17 cellular contexts compared by ENCODE assay signal in genomic region chr1:156062189-156062588, GRCh38. TPM values are rescaled to one million over a fixed set of nuclear protein-coding genes. Genes with fewer than 3 reads are reported as not detected.
DNase-seq lines count a peak whose midpoint lies in the region; ATAC-seq, FAIRE-seq and TF ChIP-seq lines count a peak whose summit lies in the region.
"Had no signal": no experiment of that assay in that cellular context is flagged by ENCODE, and none has a peak within 500 bp of the region (broad histone marks: within the 10 kb centered on the region; RNA-seq: fewer than 3 reads in every experiment).

No MANE protein-coding gene starts in this region.

- 62% methylated on average over 3 of the region's 3 CpGs for WGBS in SK-N-SH (ENCODE audit: low lambda C conversion rate)
- WGBS in mesendoderm (ENCODE audit: extremely low coverage, insufficient coverage, low lambda C conversion rate), result no CpG with 5 or more reads among the region's 3 CpGs
- 83% methylated on average over 3 of the region's 3 CpGs for WGBS in urinary bladder
- 43 to 54% methylated on average over 3 of the region's 3 CpGs for WGBS in lower leg skin, 2 donors

- TF ChIP-seq POLR2A in lower leg skin (IDR thresholded peaks at IDR 0.05), result no peak

- H2AK5ac ChIP-seq in mesendoderm (ENCODE audit: low read length), result peak overlapping the region; percentile 75

- H3K9me2 ChIP-seq in SK-N-SH, result no peaks in the 10 kb centered on the region

- POLR2A ChIA-PET in SK-N-SH (lab: Yijun Ruan, JAX), result no interaction called here

- no peak overlapping the region for H3K4ac ChIP-seq in mesendoderm (ENCODE audit: low read depth, low read length)

- peaks cover under 1% of the 10 kb centered on the region for H3K79me1 ChIP-seq in mesendoderm (ENCODE audit: low read length)

- peak; percentile 63 for ATAC-seq in SK-N-SH treated with all-trans-retinoic acid at 6 μM for 48 hours
- ATAC-seq: right cardiac atrium; stimulated activated memory B cell treated with anti-CD40 and anti-IgM and Interleukin-4, amounts not matched to agents 10 μg/mL and 1 μg/mL and 100 μg/mL, for 72 hours had no signal

- no peak overlapping the region for H3K4me3 ChIP-seq in SK-N-SH (ENCODE audit: low read depth in 2 of 2, low read length in 1 of 2)
- peak overlapping the region; percentile 48 for H3K4me3 ChIP-seq in colonic mucosa
- no peak overlapping the region for H3K4me3 ChIP-seq in mesendoderm (ENCODE audit: low read length)
- no peak overlapping the region for H3K4me3 ChIP-seq in urinary bladder (ENCODE audit: low read depth, low read length)
- H3K4me3 ChIP-seq in lower leg skin (ENCODE audit: low read depth, poor library complexity, severe bottlenecking), result no peak overlapping the region

- peaks cover 6% of the 10 kb centered on the region for H3F3A ChIP-seq in SK-N-SH (replicated peaks; ENCODE audit: insufficient read depth)

- H3K36me3 ChIP-seq in SK-N-SH (replicated peaks in 1 of 2; ENCODE audit: control insufficient read depth in 1 of 2, insufficient read depth in 2 of 2, low read length in 1 of 2) (peaks cover 2 to 12% of the 10 kb centered on the region in 2 experiments), colonic mucosa (no peaks in the 10 kb centered on the region), mesendoderm (ENCODE audit: control insufficient read depth, insufficient read depth, low read length) (no peaks in the 10 kb centered on the region), urinary bladder (ENCODE audit: insufficient read depth) (no peaks in the 10 kb centered on the region)

- H3K18ac ChIP-seq in mesendoderm (ENCODE audit: low read length), result peak overlapping the region; percentile 64

- DNase-seq in SK-N-SH (no peak), colonic mucosa (peak; percentile 81), mesendoderm (no peak), frontal cortex (ENCODE audit: low spot score in 2 of 2) (no peak), hepatic stellate cell (ENCODE audit: low spot score) (no peak), lower leg skin (ENCODE audit: low spot score in 2 of 2) (no peak)
- DNase-seq: 8988T; activated CD4-positive, alpha-beta T cell treated with anti-CD3 and anti-CD28 coated beads for 48 hours; dermis blood vessel endothelial cell; GOT3; Karpas-422; NCI-H1930 had no signal

- H4K8ac ChIP-seq in mesendoderm (ENCODE audit: low read depth, low read length), result no peak overlapping the region

- H4K20me1 ChIP-seq in SK-N-SH (ENCODE audit: insufficient read depth), result no peaks in the 10 kb centered on the region

- H3K27ac ChIP-seq in SK-N-SH (ENCODE audit: low read depth in 2 of 2, low read length in 1 of 2), result no peak overlapping the region
- peak overlapping the region; percentile 84 for H3K27ac ChIP-seq in colonic mucosa
- peak overlapping the region; percentile 22 for H3K27ac ChIP-seq in mesendoderm (ENCODE audit: low read depth, low read length)
- H3K27ac ChIP-seq in urinary bladder (ENCODE audit: low read depth), result peak overlapping the region; percentile 43

- H3K23ac ChIP-seq in mesendoderm (ENCODE audit: low read length), result peak overlapping the region; percentile 56

- H2BK5ac ChIP-seq in mesendoderm (ENCODE audit: low read length), result peak overlapping the region; percentile 43

- intact Hi-C loops in colonic mucosa (cut with DNase I) (no loop called here), lower leg skin (cut with DNase I; ENCODE audit: low total_unique reads) (loop anchor here (5.0 kb wide), 1 partner anchor 1280 kb away; no protein-coding TSS in a partner anchor)

- peak overlapping the region; percentile 76 for H2BK15ac ChIP-seq in mesendoderm (replicated peaks; ENCODE audit: low read depth)

- H4K5ac ChIP-seq in mesendoderm (ENCODE audit: low read length), result no peak overlapping the region

- H3K56ac ChIP-seq in mesendoderm (ENCODE audit: low read length), result peak overlapping the region; percentile 73

- no peak overlapping the region for H2BK120ac ChIP-seq in mesendoderm (ENCODE audit: low read depth, low read length)

- TF ChIP-seq CTCF in SK-N-SH (IDR thresholded peaks at IDR 0.05) (no peak), colonic mucosa (IDR thresholded peaks at IDR 0.05) (no peak), lower leg skin (IDR thresholded peaks at IDR 0.05) (no peak)

- H2AFZ ChIP-seq in SK-N-SH (ENCODE audit: low read depth), result no peak overlapping the region

- H3K9ac ChIP-seq in SK-N-SH (no peak overlapping the region), colonic mucosa (ENCODE audit: low read depth in 2 of 2, low read length in 2 of 2) (peak overlapping the region; percentile 38 to 82), mesendoderm (ENCODE audit: low read length) (peak overlapping the region; percentile 3)

- no peaks in the 10 kb centered on the region for H3K79me2 ChIP-seq in SK-N-SH (ENCODE audit: insufficient read depth)
- H3K79me2 ChIP-seq in mesendoderm (ENCODE audit: control insufficient read depth, insufficient read depth, low read length), result peaks cover 3% of the 10 kb centered on the region

- H3K4me2 ChIP-seq in SK-N-SH (no peak overlapping the region), mesendoderm (ENCODE audit: low read length) (no peak overlapping the region)

- CTCF ChIA-PET in SK-N-SH (lab: Yijun Ruan, JAX), result interaction anchor here (1.0 to 5.0 kb wide), 3 partner anchors 9 to 37 kb away, joined by 3 to 45 read pairs (median 3); partner anchors contain the start of genes MEX3A and UBQLN4

- H3K27me3 ChIP-seq in SK-N-SH (ENCODE audit: insufficient read depth) (no peaks in the 10 kb centered on the region), colonic mucosa (no peaks in the 10 kb centered on the region), mesendoderm (ENCODE audit: insufficient read depth, low read length, poor library complexity) (no peaks in the 10 kb centered on the region)

- H3K4me1 ChIP-seq in SK-N-SH (ENCODE audit: control insufficient read depth in 1 of 2, insufficient read depth in 2 of 2, low read depth in 1 of 2, low read length in 1 of 2) (peaks cover 0 to 8% of the 10 kb centered on the region in 2 experiments; a peak in 2 of 4 replicates), colonic mucosa (no peaks in the 10 kb centered on the region), mesendoderm (ENCODE audit: control insufficient read depth, low read depth, low read length) (peaks cover 5% of the 10 kb centered on the region), urinary bladder (ENCODE audit: insufficient read depth) (no peaks in the 10 kb centered on the region)

- H3K9me3 ChIP-seq in SK-N-SH, result no peaks in the 10 kb centered on the region
- no peaks in the 10 kb centered on the region for H3K9me3 ChIP-seq in colonic mucosa

- no peak for FAIRE-seq in frontal cortex (lab: Jason Lieb, UNC)

- no peak for TF ChIP-seq EP300 in SK-N-SH (IDR thresholded peaks at IDR 0.05; ENCODE audit: borderline replicate concordance in 1 of 2, low read depth in 1 of 2, low read length in 1 of 2)

- TF ChIP-seq RAD21 in SK-N-SH (IDR thresholded peaks at IDR 0.05; ENCODE audit: low read length), result no peak

TF ChIP-seq in SK-N-SH treated with all-trans-retinoic acid at 6 μM for 48 hours, 23 proteins besides CTCF, POLR2A, EP300 and RAD21 (continues in another document):
- TF ChIP-seq ESRRG (CRISPR knock-in tag; IDR thresholded peaks at IDR 0.05), result no peak

RNA-seq across cellular contexts. Expression of gene RAB25, which starts 1.2 kb away (rescaled TPM):
- not detected in 2 replicates for polyA plus RNA-seq in SK-N-SH (2012; rRNA removed)
- 0.17 TPM in 1 of 2 replicates, not detected in the other for polyA plus RNA-seq in SK-N-SH (2012; cell fraction: cytosol; rRNA removed)
- polyA plus RNA-seq in SK-N-SH (2012; cell fraction: nucleus; rRNA removed), result 0.17 and 0.33 TPM in 2 replicates
- total RNA-seq in colonic mucosa, result 100 to 1,000 TPM; 213 TPM
- 49.9 TPM for polyA plus RNA-seq in mesendoderm (2013, experiment 1 of 2)
- polyA plus RNA-seq in mesendoderm (2013, experiment 2 of 2), result 48.3 TPM
- 11.9 TPM for total RNA-seq in urinary bladder
- 28.2 TPM for polyA plus RNA-seq in urinary bladder
- total RNA-seq in frontal cortex, result not detected
- 100 to 1,000 TPM; 211 to 281 (median 251) TPM for total RNA-seq in lower leg skin
- total RNA-seq: dermis blood vessel endothelial cell; right cardiac atrium; T-helper 2 cell treated with Interferon-gamma antibody and Interleukin-4, amounts not matched to agents 100 ng/mL and 5 ng/mL, for 36 hours had no signal

RNA-seq across cellular contexts. Expression of gene LAMTOR2, which starts 7.6 kb away (rescaled TPM):
- polyA plus RNA-seq in SK-N-SH (2012; rRNA removed) (184 and 230 TPM in 2 replicates), urinary bladder (91.1 TPM)
- 164 and 185 TPM in 2 replicates for polyA plus RNA-seq in SK-N-SH (2012; cell fraction: cytosol; rRNA removed)
- 55.1 and 103 TPM in 2 replicates for polyA plus RNA-seq in SK-N-SH (2012; cell fraction: nucleus; rRNA removed)
- total RNA-seq in colonic mucosa (10 to 100 TPM; 69.4 to 83.9 TPM), urinary bladder (28.9 TPM), frontal cortex (36.3 TPM), lower leg skin (10 to 100 TPM; 41.8 to 64.5 (median 47.4) TPM)
- 58.6 TPM for polyA plus RNA-seq in mesendoderm (2013, experiment 1 of 2)
- 51.9 TPM for polyA plus RNA-seq in mesendoderm (2013, experiment 2 of 2)

RNA-seq across cellular contexts. Expression of gene UBQLN4, which starts 8.6 kb away (rescaled TPM):
- polyA plus RNA-seq in SK-N-SH (2012; rRNA removed), result 37.0 and 45.6 TPM in 2 replicates
- polyA plus RNA-seq in SK-N-SH (2012; cell fraction: cytosol; rRNA removed), result 24.8 and 32.5 TPM in 2 replicates
- polyA plus RNA-seq in SK-N-SH (2012; cell fraction: nucleus; rRNA removed), result 62.8 and 69.2 TPM in 2 replicates
- total RNA-seq in colonic mucosa, result 10 to 100 TPM; 23.2 to 43.4 TPM
- polyA plus RNA-seq in mesendoderm (2013, experiment 1 of 2), result 31.9 TPM
- polyA plus RNA-seq in mesendoderm (2013, experiment 2 of 2), result 31.5 TPM
- total RNA-seq in urinary bladder, result 13.2 TPM
- polyA plus RNA-seq in urinary bladder, result 30.3 TPM
- total RNA-seq in frontal cortex, result 28.5 TPM
- total RNA-seq in lower leg skin, result 10 to 100 TPM; 19.8 to 31.0 (median 26.9) TPM

RNA-seq across cellular contexts. Expression of gene MEX3A, which starts 20.1 kb away (rescaled TPM):
- polyA plus RNA-seq in SK-N-SH (2012; rRNA removed) (15.1 and 16.2 TPM in 2 replicates), urinary bladder (0.76 TPM)
- polyA plus RNA-seq in SK-N-SH (2012; cell fraction: cytosol; rRNA removed), result 8.7 and 14.2 TPM in 2 replicates
- 23.2 and 26.8 TPM in 2 replicates for polyA plus RNA-seq in SK-N-SH (2012; cell fraction: nucleus; rRNA removed)
- total RNA-seq in colonic mucosa (1 to 10 TPM; 1.6 to 3.7 TPM), urinary bladder (7.2 TPM), frontal cortex (43.2 TPM), lower leg skin (1 to 10 TPM in 1 of 4 donors, under 1 TPM in 3; 0.21 to 1.1 (median 0.67) TPM)
- 44.2 TPM for polyA plus RNA-seq in mesendoderm (2013, experiment 1 of 2)
- polyA plus RNA-seq in mesendoderm (2013, experiment 2 of 2), result 43.0 TPM

RNA-seq across cellular contexts. Expression of gene SSR2, which starts 41.4 kb away (rescaled TPM):
- 1,136 and 1,763 TPM in 2 replicates for polyA plus RNA-seq in SK-N-SH (2012; rRNA removed)
- 1,047 and 1,419 TPM in 2 replicates for polyA plus RNA-seq in SK-N-SH (2012; cell fraction: cytosol; rRNA removed)
- polyA plus RNA-seq in SK-N-SH (2012; cell fraction: nucleus; rRNA removed), result 443 and 564 TPM in 2 replicates
- total RNA-seq in colonic mucosa, result 100 to 1,000 TPM; 204 to 208 TPM
- 289 TPM for polyA plus RNA-seq in mesendoderm (2013, experiment 1 of 2)
- 291 TPM for polyA plus RNA-seq in mesendoderm (2013, experiment 2 of 2)
- total RNA-seq in urinary bladder, result 213 TPM
- 252 TPM for polyA plus RNA-seq in urinary bladder
- 230 TPM for total RNA-seq in frontal cortex
- 100 to 1,000 TPM; 113 to 215 (median 185) TPM for total RNA-seq in lower leg skin

Comparison
In these comparisons a context has a peak if more than half of its experiments do, and no peak if none do; other contexts are left out.
1. H3K27ac ChIP-seq: peak in colonic mucosa (single experiment), mesendoderm (single experiment) and urinary bladder (single experiment); none in SK-N-SH (0 of 2).
2. RNA of gene RAB25, which starts 1.2 kb away (total RNA-seq): 211 to 281 TPM in lower leg skin and 213 TPM in colonic mucosa; 11.9 TPM in urinary bladder (single experiment) and not detected in frontal cortex (single experiment); every median in the first group is over 10 times any median in the second.